In the genomic region with DNA sequence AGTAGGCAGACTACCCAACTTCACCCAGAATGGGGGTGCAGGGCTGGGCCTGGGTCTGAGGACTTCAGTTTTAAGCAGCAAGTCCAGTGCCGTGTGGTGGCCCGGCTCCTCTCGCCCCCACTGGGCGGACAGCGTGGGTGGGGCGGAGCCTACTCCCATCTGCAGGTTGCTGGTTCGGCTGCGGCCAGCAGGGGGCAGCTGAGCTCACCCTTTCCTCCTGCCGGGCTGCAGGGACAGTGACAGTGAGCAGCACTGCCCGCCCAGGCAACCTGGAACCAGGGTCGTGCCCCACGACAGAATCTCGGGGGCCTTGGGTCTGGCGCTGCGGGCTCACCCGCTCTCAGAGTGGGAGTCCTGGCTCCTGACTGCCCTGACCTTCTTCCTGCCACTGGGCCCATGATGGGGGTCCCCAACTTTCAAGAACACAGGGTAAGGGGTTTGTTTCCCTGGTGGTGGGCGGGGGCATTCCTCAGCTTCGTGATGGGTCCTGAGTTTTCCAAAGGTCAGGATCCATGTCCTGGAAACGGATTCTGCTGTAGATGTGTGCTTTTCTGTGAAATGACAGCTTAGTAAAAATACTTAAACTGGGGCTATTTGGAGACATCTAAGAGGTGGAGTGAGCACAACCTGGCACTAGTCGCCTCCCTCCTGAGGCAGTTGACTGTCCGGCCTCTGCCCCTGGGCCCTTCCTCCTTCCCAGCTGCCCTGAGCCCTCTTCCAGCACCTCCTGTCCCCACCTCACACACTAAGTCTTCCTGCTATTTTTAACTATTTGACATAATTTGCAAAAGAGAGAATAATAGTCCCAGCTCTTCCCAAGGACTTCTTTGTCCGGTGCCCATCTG, we compare ENCODE assay signal across 1 cellular context.
TF ChIP-seq lines count a peak whose summit lies in the region.

No MANE protein-coding gene starts in this region.

TF ChIP-seq in HepG2, 621 proteins besides CTCF, POLR2A, EP300 and RAD21 (continued from another document and continues in another):
- TF ChIP-seq, protein P1, sequence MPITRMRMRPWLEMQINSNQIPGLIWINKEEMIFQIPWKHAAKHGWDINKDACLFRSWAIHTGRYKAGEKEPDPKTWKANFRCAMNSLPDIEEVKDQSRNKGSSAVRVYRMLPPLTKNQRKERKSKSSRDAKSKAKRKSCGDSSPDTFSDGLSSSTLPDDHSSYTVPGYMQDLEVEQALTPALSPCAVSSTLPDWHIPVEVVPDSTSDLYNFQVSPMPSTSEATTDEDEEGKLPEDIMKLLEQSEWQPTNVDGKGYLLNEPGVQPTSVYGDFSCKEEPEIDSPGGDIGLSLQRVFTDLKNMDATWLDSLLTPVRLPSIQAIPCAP (CRISPR knock-in tag; IDR thresholded peaks at IDR 0.05; ENCODE audit: low read depth) = no peak
- TF ChIP-seq SMC3 (IDR thresholded peaks at IDR 0.05; ENCODE audit: low read length) = peak; percentile 56; the same call in 1 of the 2 replicates
- no peak for TF ChIP-seq MED8 (CRISPR knock-in tag; IDR thresholded peaks at IDR 0.05; ENCODE audit: insufficient replicate concordance)
- TF ChIP-seq ZNF639 (CRISPR knock-in tag; conservative IDR thresholded peaks at IDR 0.05) = no peak
- TF ChIP-seq ZNF709 (CRISPR knock-in tag; IDR thresholded peaks at IDR 0.05) = 0 out of 2 replicates have a peak, but pooled peaks have one; percentile 19
- no peak for TF ChIP-seq ZNF660 (CRISPR knock-in tag; IDR thresholded peaks at IDR 0.05; ENCODE audit: borderline replicate concordance, low read depth)
- TF ChIP-seq, protein P2, sequence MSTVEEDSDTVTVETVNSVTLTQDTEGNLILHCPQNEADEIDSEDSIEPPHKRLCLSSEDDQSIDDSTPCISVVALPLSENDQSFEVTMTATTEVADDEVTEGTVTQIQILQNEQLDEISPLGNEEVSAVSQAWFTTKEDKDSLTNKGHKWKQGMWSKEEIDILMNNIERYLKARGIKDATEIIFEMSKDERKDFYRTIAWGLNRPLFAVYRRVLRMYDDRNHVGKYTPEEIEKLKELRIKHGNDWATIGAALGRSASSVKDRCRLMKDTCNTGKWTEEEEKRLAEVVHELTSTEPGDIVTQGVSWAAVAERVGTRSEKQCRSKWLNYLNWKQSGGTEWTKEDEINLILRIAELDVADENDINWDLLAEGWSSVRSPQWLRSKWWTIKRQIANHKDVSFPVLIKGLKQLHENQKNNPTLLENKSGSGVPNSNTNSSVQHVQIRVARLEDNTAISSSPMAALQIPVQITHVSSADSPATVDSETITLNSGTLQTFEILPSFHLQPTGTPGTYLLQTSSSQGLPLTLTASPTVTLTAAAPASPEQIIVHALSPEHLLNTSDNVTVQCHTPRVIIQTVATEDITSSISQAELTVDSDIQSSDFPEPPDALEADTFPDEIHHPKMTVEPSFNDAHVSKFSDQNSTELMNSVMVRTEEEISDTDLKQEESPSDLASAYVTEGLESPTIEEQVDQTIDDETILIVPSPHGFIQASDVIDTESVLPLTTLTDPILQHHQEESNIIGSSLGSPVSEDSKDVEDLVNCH (CRISPR knock-in tag; IDR thresholded peaks at IDR 0.05) = no peak
- no peak for TF ChIP-seq SKI (IDR thresholded peaks at IDR 0.05; ENCODE audit: partially characterized antibody)
- TF ChIP-seq TBX2 (CRISPR knock-in tag; IDR thresholded peaks at IDR 0.05; ENCODE audit: borderline replicate concordance) = peak; percentile 75; the same call in 1 of the 2 replicates
- TF ChIP-seq AGO1 (IDR thresholded peaks at IDR 0.05; ENCODE audit: low read depth, low read length, poor library complexity, severe bottlenecking) = peak; percentile 89
- no peak for TF ChIP-seq ONECUT2 (CRISPR knock-in tag; IDR thresholded peaks at IDR 0.05)
- TF ChIP-seq ZNF343 (CRISPR knock-in tag; IDR thresholded peaks at IDR 0.05) = no peak
- TF ChIP-seq RARA (CRISPR knock-in tag; IDR thresholded peaks at IDR 0.05) = peak; percentile 57; the same call in 1 of the 2 replicates
- peak; percentile 62; the same call in 1 of the 2 replicates for TF ChIP-seq MXD4 (CRISPR knock-in tag; IDR thresholded peaks at IDR 0.05)
- no peak for TF ChIP-seq ZNF616 (CRISPR knock-in tag; IDR thresholded peaks at IDR 0.05; ENCODE audit: low read depth)
- no peak for TF ChIP-seq TEAD2 (CRISPR knock-in tag; IDR thresholded peaks at IDR 0.05)
- no peak for TF ChIP-seq HOXA7 (CRISPR knock-in tag; IDR thresholded peaks at IDR 0.05)
- TF ChIP-seq CREBL2 (CRISPR knock-in tag; IDR thresholded peaks at IDR 0.05; ENCODE audit: borderline replicate concordance) = no peak
- TF ChIP-seq ZNF619 (CRISPR knock-in tag; IDR thresholded peaks at IDR 0.05) = no peak
- TF ChIP-seq HOXA9 (CRISPR knock-in tag; IDR thresholded peaks at IDR 0.05; ENCODE audit: borderline replicate concordance) = no peak
- no peak for TF ChIP-seq TARDBP (CRISPR knock-in tag; IDR thresholded peaks at IDR 0.05)
- TF ChIP-seq ERF (CRISPR knock-in tag; IDR thresholded peaks at IDR 0.05) = peak; percentile 58; the same call in 1 of the 2 replicates
- TF ChIP-seq ZNF746 (CRISPR knock-in tag; IDR thresholded peaks at IDR 0.05) = no peak
- TF ChIP-seq AKNA (CRISPR knock-in tag; IDR thresholded peaks at IDR 0.05; ENCODE audit: borderline replicate concordance) = no peak
- TF ChIP-seq SRY (CRISPR knock-in tag; IDR thresholded peaks at IDR 0.05) = no peak
- TF ChIP-seq, protein P3, sequence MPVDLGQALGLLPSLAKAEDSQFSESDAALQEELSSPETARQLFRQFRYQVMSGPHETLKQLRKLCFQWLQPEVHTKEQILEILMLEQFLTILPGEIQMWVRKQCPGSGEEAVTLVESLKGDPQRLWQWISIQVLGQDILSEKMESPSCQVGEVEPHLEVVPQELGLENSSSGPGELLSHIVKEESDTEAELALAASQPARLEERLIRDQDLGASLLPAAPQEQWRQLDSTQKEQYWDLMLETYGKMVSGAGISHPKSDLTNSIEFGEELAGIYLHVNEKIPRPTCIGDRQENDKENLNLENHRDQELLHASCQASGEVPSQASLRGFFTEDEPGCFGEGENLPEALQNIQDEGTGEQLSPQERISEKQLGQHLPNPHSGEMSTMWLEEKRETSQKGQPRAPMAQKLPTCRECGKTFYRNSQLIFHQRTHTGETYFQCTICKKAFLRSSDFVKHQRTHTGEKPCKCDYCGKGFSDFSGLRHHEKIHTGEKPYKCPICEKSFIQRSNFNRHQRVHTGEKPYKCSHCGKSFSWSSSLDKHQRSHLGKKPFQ (CRISPR knock-in tag; IDR thresholded peaks at IDR 0.05; ENCODE audit: insufficient replicate concordance) = peak; percentile 64
- TF ChIP-seq THAP11 (CRISPR knock-in tag; IDR thresholded peaks at IDR 0.05) = no peak
- TF ChIP-seq HMGXB4 (CRISPR knock-in tag; IDR thresholded peaks at IDR 0.05; ENCODE audit: borderline replicate concordance in 1 of 2, low read depth in 1 of 2) = peak; percentile 85 to 87; a peak in 3 of 4 replicates
- TF ChIP-seq ZNF749 (CRISPR knock-in tag; IDR thresholded peaks at IDR 0.05; ENCODE audit: borderline replicate concordance) = no peak
- TF ChIP-seq FOSL2 (CRISPR knock-in tag; IDR thresholded peaks at IDR 0.05) = peak; percentile 52
- TF ChIP-seq, protein P4, sequence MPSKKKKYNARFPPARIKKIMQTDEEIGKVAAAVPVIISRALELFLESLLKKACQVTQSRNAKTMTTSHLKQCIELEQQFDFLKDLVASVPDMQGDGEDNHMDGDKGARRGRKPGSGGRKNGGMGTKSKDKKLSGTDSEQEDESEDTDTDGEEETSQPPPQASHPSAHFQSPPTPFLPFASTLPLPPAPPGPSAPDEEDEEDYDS (CRISPR knock-in tag; IDR thresholded peaks at IDR 0.05) = peak; percentile 29; the same call in 1 of the 2 replicates
- no peak for TF ChIP-seq ZNF780A (CRISPR knock-in tag; IDR thresholded peaks at IDR 0.05)
- no peak for TF ChIP-seq ZNF782 (CRISPR knock-in tag; IDR thresholded peaks at IDR 0.05; ENCODE audit: borderline replicate concordance)
- 0 out of 2 replicates have a peak, but pooled peaks have one; percentile 4 for TF ChIP-seq TBX3 (IDR thresholded peaks at IDR 0.05; ENCODE audit: borderline replicate concordance)
- TF ChIP-seq, protein P5, sequence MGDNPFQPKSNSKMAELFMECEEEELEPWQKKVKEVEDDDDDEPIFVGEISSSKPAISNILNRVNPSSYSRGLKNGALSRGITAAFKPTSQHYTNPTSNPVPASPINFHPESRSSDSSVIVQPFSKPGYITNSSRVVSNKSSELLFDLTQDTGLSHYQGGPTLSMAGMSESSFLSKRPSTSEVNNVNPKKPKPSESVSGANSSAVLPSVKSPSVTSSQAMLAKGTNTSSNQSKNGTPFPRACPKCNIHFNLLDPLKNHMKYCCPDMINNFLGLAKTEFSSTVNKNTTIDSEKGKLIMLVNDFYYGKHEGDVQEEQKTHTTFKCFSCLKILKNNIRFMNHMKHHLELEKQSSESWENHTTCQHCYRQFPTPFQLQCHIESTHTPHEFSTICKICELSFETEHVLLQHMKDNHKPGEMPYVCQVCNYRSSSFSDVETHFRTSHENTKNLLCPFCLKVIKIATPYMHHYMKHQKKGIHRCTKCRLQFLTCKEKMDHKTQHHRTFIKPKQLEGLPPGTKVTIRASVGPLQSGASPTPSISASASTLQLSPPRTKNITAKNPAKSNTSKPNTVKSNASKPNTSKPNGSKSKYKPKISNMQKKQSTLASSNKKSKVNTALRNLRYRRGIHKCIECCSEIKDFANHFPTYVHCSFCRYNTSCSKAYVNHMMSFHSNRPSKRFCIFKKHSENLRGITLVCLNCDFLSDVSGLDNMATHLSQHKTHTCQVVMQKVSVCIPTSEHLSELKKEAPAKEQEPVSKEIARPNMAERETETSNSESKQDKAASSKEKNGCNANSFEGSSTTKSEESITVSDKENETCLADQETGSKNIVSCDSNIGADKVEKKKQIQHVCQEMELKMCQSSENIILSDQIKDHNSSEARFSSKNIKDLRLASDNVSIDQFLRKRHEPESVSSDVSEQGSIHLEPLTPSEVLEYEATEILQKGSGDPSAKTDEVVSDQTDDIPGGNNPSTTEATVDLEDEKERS (CRISPR knock-in tag; IDR thresholded peaks at IDR 0.05) = peak; percentile 76; the same call in 1 of the 2 replicates
- TF ChIP-seq NBN (conservative IDR thresholded peaks at IDR 0.05) = no peak
- TF ChIP-seq MEF2D (CRISPR knock-in tag; IDR thresholded peaks at IDR 0.05) = 0 out of 2 replicates have a peak, but pooled peaks have one; percentile 33
- TF ChIP-seq, protein P6, sequence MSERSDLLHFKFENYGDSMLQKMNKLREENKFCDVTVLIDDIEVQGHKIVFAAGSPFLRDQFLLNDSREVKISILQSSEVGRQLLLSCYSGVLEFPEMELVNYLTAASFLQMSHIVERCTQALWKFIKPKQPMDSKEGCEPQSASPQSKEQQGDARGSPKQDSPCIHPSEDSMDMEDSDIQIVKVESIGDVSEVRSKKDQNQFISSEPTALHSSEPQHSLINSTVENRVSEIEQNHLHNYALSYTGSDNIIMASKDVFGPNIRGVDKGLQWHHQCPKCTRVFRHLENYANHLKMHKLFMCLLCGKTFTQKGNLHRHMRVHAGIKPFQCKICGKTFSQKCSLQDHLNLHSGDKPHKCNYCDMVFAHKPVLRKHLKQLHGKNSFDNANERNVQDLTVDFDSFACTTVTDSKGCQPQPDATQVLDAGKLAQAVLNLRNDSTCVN (CRISPR knock-in tag; IDR thresholded peaks at IDR 0.05; ENCODE audit: borderline replicate concordance) = peak; percentile 41; the same call in 1 of the 2 replicates
- no peak; the same call in 1 of the 2 replicates for TF ChIP-seq FOXJ3 (CRISPR knock-in tag; IDR thresholded peaks at IDR 0.05; ENCODE audit: borderline replicate concordance)
- no peak for TF ChIP-seq JDP2 (CRISPR knock-in tag; IDR thresholded peaks at IDR 0.05; ENCODE audit: borderline replicate concordance)
